18 cellular contexts compared by ENCODE assay signal in the genomic region with DNA sequence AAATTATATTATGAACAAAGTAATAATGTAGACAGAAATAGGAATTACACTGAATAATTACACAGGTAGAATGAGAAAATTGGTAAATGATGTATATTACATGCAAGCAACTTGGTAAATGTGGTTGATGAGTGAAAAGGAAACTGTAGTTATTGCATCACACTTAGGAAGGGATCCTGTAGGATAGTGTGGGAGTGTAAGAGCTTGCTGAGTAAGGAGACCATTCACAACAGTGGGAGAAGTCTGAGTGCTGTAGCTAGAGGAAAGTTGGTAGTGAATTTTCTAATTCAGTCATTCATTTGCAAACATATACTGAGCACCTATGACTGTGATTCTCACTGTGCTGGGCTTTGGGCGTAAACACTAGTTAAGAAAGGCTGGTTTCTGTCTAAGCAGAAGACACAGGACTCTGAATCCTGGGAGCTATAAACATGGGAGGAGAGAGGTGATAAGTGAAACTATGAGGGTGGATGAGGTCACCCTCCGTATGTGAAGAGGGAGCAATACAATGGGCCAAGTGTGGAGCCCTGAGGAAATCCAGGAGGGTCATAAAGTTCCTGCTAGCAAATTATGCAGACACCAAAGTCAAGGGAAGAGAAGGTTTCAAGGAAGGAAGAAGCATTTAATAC. TPM values are rescaled to one million over a fixed set of nuclear protein-coding genes. Genes with fewer than 3 reads are reported as not detected.
DNase-seq lines count a peak whose midpoint lies in the region; ATAC-seq and TF ChIP-seq lines count a peak whose summit lies in the region.
"Had no signal": no experiment of that assay in that cellular context is flagged by ENCODE, and none has a peak within 500 bp of the region (broad histone marks: within the 10 kb centered on the region; RNA-seq: fewer than 3 reads in every experiment).

No MANE protein-coding gene starts in this region.

- H2AFZ ChIP-seq in HCT116 (ENCODE audit: low read depth, low read length, poor library complexity, severe bottlenecking) = no peak overlapping the region

- RAD21 ChIA-PET in HCT116 (lab: Charles Lee; ENCODE audit: low non-redundant PET in 1 of 2, low total read pairs in 2 of 2, uncharacterized antibody in 2 of 2, unreplicated experiment in 2 of 2) = interaction anchor here in 1 of 2 experiments (0.7 kb wide), 1 partner anchor 380 kb away, joined by 3 read pairs; no protein-coding TSS in a partner anchor

- no peaks in the 10 kb centered on the region for H3K79me2 ChIP-seq in HCT116 (ENCODE audit: insufficient read depth, low read length)

- H3K9me2 ChIP-seq in HCT116 (ENCODE audit: insufficient read depth) = no peaks in the 10 kb centered on the region

- POLR2A ChIA-PET in HCT116 (lab: Charles Lee) = no interaction called here

- H3K4me1 ChIP-seq in HCT116 (ENCODE audit: control insufficient read depth in 1 of 2, insufficient read depth in 2 of 2, low read length in 2 of 2) = no peaks in the 10 kb centered on the region
- H3K4me1 ChIP-seq: ascending aorta, tibial artery had no signal

- intact Hi-C loops in HCT116 (cut with micrococcal nuclease) = no loop called here

- no peaks in the 10 kb centered on the region for H4K20me1 ChIP-seq in HCT116 (ENCODE audit: insufficient read depth)

- TF ChIP-seq POLR2A in HCT116 (IDR thresholded peaks at IDR 0.05; ENCODE audit: borderline replicate concordance, extremely low read depth, insufficient read depth, insufficient read length) = no peak

- DNase-seq in AG10803 (ENCODE audit: low read depth) = peak; percentile 24
- no peak for DNase-seq in HCT116 (ENCODE audit: low read depth, low spot score)
- DNase-seq in amniotic epithelial cell (ENCODE audit: low read depth) = peak; percentile 90
- peak; percentile 5 for DNase-seq in kidney glomerular epithelial cell (lab: John Stamatoyannopoulos, UW)
- DNase-seq in GM10266 (ENCODE audit: extremely low spot score) = no peak
- no peak for DNase-seq in effector CD8-positive, alpha-beta T cell (lab: John Stamatoyannopoulos, UW)
- DNase-seq: activated CD4-positive, alpha-beta memory T cell treated with anti-CD3 and anti-CD28 coated beads, Interleukin-2, amount 10 ng/mL, durations not matched to agents 7 days and 5 days; DMS 273 treated with DMSO at 0.1 percent for 48 hours; NCI-H187; NCI-H69; right cardiac atrium; stimulated activated CD4-positive, alpha-beta T cell treated with anti-CD3 and anti-CD28 coated beads, Interleukin-2, amount 100 ng/mL, for 48 hours; stimulated activated CD8-positive, alpha-beta memory T cell treated with anti-CD3 and anti-CD28 coated beads, Interleukin-4, amount 100 ng/mL, for 48 hours; tibial artery had no signal

- no peaks in the 10 kb centered on the region for H3K27me3 ChIP-seq in HCT116 (ENCODE audit: insufficient read depth, low read length)
- H3K27me3 ChIP-seq: ascending aorta had no signal

- H3K4me3 ChIP-seq in AG10803 (ENCODE audit: low read length) (no peak overlapping the region), HCT116 (replicated peaks in 1 of 2; ENCODE audit: low read depth in 1 of 2, low read length in 2 of 2) (no peak overlapping the region)
- H3K4me3 ChIP-seq: ascending aorta, lung, tibial artery had no signal

- no peak for TF ChIP-seq RAD21 in HCT116 (IDR thresholded peaks at IDR 0.05; ENCODE audit: low read depth)

- H3K27ac ChIP-seq in HCT116 (ENCODE audit: low read depth, low read length) = no peak overlapping the region
- H3K27ac ChIP-seq: ascending aorta, tibial artery had no signal

- ATAC-seq in HCT116 = no peak
- ATAC-seq in GM18907 (IDR thresholded peaks at IDR 0.05; ENCODE audit: unreplicated experiment) = no peak
- no peak for ATAC-seq in HG03280 (IDR thresholded peaks at IDR 0.05; ENCODE audit: unreplicated experiment)
- ATAC-seq: right cardiac atrium had no signal

- no TSS peak for BruUV-seq in HCT116 (replicated peaks; lab: Mats Ljungman, UMichigan)

- no peak for TF ChIP-seq CTCF in AG10803 (conservative IDR thresholded peaks at IDR 0.05; ENCODE audit: low read length)
- TF ChIP-seq CTCF in HCT116 (IDR thresholded peaks at IDR 0.05 in 2 of 3, conservative IDR thresholded peaks at IDR 0.05 in 1 of 3; ENCODE audit: borderline replicate concordance in 1 of 3, insufficient read depth in 1 of 3, low read depth in 2 of 3, low read length in 2 of 3) = no peak
- no peak for TF ChIP-seq CTCF in GM10266 (IDR thresholded peaks at IDR 0.05; ENCODE audit: control insufficient read depth, insufficient read depth, low read depth, missing control alignments)

- no peak overlapping the region for H3K4me2 ChIP-seq in HCT116 (ENCODE audit: low read length)

- H3K9ac ChIP-seq in HCT116 (ENCODE audit: low read length) = no peak overlapping the region

- no peaks in the 10 kb centered on the region for H3K9me3 ChIP-seq in HCT116 (ENCODE audit: control insufficient read depth in 1 of 2, insufficient read depth in 1 of 2, low read depth in 1 of 2, low read length in 2 of 2)
- H3K9me3 ChIP-seq: ascending aorta, tibial artery had no signal

- H3K36me3 ChIP-seq in HCT116 (ENCODE audit: control insufficient read depth in 1 of 2, insufficient read depth in 2 of 2, low read length in 2 of 2) = no peaks in the 10 kb centered on the region
- H3K36me3 ChIP-seq: ascending aorta, tibial artery had no signal

- CTCF ChIA-PET in HCT116 (lab: Charles Lee) = interaction anchor here (1.9 kb wide), 1 partner anchor 9 kb away, joined by 5 read pairs; no protein-coding TSS in a partner anchor

TF ChIP-seq in HCT116, 20 proteins besides CTCF, POLR2A, EP300 and RAD21:
- TF ChIP-seq, protein P1, sequence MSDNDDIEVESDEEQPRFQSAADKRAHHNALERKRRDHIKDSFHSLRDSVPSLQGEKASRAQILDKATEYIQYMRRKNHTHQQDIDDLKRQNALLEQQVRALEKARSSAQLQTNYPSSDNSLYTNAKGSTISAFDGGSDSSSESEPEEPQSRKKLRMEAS (IDR thresholded peaks at IDR 0.05) = no peak
- TF ChIP-seq, protein P2, sequence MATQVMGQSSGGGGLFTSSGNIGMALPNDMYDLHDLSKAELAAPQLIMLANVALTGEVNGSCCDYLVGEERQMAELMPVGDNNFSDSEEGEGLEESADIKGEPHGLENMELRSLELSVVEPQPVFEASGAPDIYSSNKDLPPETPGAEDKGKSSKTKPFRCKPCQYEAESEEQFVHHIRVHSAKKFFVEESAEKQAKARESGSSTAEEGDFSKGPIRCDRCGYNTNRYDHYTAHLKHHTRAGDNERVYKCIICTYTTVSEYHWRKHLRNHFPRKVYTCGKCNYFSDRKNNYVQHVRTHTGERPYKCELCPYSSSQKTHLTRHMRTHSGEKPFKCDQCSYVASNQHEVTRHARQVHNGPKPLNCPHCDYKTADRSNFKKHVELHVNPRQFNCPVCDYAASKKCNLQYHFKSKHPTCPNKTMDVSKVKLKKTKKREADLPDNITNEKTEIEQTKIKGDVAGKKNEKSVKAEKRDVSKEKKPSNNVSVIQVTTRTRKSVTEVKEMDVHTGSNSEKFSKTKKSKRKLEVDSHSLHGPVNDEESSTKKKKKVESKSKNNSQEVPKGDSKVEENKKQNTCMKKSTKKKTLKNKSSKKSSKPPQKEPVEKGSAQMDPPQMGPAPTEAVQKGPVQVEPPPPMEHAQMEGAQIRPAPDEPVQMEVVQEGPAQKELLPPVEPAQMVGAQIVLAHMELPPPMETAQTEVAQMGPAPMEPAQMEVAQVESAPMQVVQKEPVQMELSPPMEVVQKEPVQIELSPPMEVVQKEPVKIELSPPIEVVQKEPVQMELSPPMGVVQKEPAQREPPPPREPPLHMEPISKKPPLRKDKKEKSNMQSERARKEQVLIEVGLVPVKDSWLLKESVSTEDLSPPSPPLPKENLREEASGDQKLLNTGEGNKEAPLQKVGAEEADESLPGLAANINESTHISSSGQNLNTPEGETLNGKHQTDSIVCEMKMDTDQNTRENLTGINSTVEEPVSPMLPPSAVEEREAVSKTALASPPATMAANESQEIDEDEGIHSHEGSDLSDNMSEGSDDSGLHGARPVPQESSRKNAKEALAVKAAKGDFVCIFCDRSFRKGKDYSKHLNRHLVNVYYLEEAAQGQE (IDR thresholded peaks at IDR 0.05; ENCODE audit: low read depth) = no peak
- TF ChIP-seq CBX3 (IDR thresholded peaks at IDR 0.05; ENCODE audit: low read depth) (no peak), CEBPB (IDR thresholded peaks at IDR 0.05; ENCODE audit: low read depth) (peak; percentile 52)

RNA-seq across cellular contexts. Expression of a gene that starts 14.2 kb away (rescaled TPM):
- 29.3 TPM for total RNA-seq in HCT116 (2021; ENCODE audit: unreplicated experiment)
- 43.8 and 44.7 TPM in 2 replicates for polyA plus RNA-seq in HCT116 (2012)
- total RNA-seq: activated CD4-positive, alpha-beta memory T cell treated with anti-CD3 and anti-CD28 coated beads, Interleukin-2, amount 10 ng/mL, durations not matched to agents 7 days and 5 days had no signal

RNA-seq across cellular contexts. Expression of a gene that starts 37.1 kb away (rescaled TPM):
- 54.5 TPM for total RNA-seq in HCT116 (2021; ENCODE audit: unreplicated experiment)
- 15.0 and 15.2 TPM in 2 replicates for polyA plus RNA-seq in HCT116 (2012)

Comparison
In these comparisons a context has a peak if more than half of its experiments do, and no peak if none do; other contexts are left out.
1. DNase-seq: peak in AG10803 (single experiment), amniotic epithelial cell (single experiment) and kidney glomerular epithelial cell (single experiment); none in HCT116 (single experiment), GM10266 (single experiment) and effector CD8-positive, alpha-beta T cell (single experiment).